In the genomic region with DNA sequence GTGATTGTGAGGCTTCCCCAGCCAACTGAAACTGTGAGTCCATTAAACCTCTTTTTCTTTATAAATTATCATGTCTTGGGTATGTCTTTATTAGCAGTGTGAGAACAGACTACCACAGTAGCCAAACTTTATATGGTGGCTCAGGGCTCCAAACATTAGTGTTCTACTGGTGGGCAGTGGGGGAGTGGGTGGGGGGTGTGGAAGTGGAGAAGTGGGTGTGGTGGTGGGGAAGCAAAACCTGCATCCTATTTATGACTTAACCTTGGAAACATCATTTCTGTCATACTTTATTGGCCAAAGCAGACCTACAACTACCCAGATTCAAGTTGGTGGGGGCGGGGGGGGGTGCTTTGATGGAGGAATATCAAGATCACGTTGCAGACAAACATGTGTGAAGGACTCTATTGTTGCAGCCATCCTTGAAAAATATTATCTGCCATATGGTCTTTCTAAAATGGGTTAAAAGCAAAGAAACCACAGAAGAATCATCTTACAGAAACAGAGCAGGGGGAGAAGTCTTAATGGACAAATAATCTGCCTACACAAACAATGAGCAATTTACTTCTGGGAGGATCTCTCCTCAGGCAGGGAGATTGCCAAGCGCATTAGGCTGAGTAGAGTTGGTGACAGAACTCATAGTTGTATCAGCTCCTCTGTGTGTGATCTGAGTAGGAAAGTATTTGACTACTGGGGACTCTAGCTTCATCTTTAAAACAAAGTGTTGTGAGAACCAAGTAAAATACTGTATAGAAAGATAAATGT, we compare ENCODE assay signal across 9 cellular contexts. TPM values are rescaled to one million over a fixed set of nuclear protein-coding genes. Genes with fewer than 3 reads are reported as not detected.
DNase-seq lines count a peak whose midpoint lies in the region; ATAC-seq and TF ChIP-seq lines count a peak whose summit lies in the region.
"Had no signal": no experiment of that assay in that cellular context is flagged by ENCODE, and none has a peak within 500 bp of the region (broad histone marks: within the 10 kb centered on the region; RNA-seq: fewer than 3 reads in every experiment).

No MANE protein-coding gene starts in this region.

- H3K36me3 ChIP-seq in mesenchymal stem cell (ENCODE audit: control insufficient read depth in 1 of 2, insufficient read depth in 2 of 2, low read depth in 1 of 2, low read length in 2 of 2) = peaks cover 4 to 10% of the 10 kb centered on the region in 2 experiments

- TF ChIP-seq CTCF in C4-2B (conservative IDR thresholded peaks at IDR 0.05) (no peak), HFFc6 (IDR thresholded peaks at IDR 0.05) (no peak)

- H4K91ac ChIP-seq in mesenchymal stem cell (ENCODE audit: low read length) = no peak overlapping the region

- no peak overlapping the region for H3K4ac ChIP-seq in mesenchymal stem cell (ENCODE audit: low read depth in 1 of 2, low read length in 2 of 2)

- no peak overlapping the region for H2AK5ac ChIP-seq in mesenchymal stem cell (ENCODE audit: low read length, severe bottlenecking)

- no peak overlapping the region for H3K18ac ChIP-seq in mesenchymal stem cell (ENCODE audit: low read depth in 1 of 2, low read length in 2 of 2)

- H3K23ac ChIP-seq in mesenchymal stem cell (ENCODE audit: low read length in 2 of 2) = no peak overlapping the region

- H3K27ac ChIP-seq in C4-2B = peak overlapping the region; percentile 82; the same call in 1 of the 2 replicates
- H3K27ac ChIP-seq in mesenchymal stem cell (ENCODE audit: low read length, poor library complexity, severe bottlenecking) = peak overlapping the region; percentile 3

- peak overlapping the region; percentile 58 for H4K8ac ChIP-seq in mesenchymal stem cell (ENCODE audit: low read length)

- peak overlapping the region; percentile 98 for H3K27ac Mint-ChIP-seq in HFFc6
- H3K27ac Mint-ChIP-seq in activated naive CD4-positive, alpha-beta T cell treated with anti-CD3 and anti-CD28 coated beads, Interleukin-2, amount 50 U/mL, for 72 hours = peak overlapping the region; percentile 55 to 98

- WGBS in mesenchymal stem cell = 94% methylated on average over 1 of the region's 3 CpGs

- H2BK12ac ChIP-seq in mesenchymal stem cell (ENCODE audit: low read length in 2 of 2) = no peak overlapping the region

- peaks cover 4% of the 10 kb centered on the region for H3K79me1 ChIP-seq in mesenchymal stem cell (replicated peaks; ENCODE audit: low read length, poor library complexity, severe bottlenecking)

- peak overlapping the region; percentile 99 for H3K9ac ChIP-seq in mesenchymal stem cell (ENCODE audit: low read length)

- H2BK15ac ChIP-seq in mesenchymal stem cell (ENCODE audit: low read depth, poor library complexity, severe bottlenecking) = no peak overlapping the region

- DNase-seq in HFFc6 (peak; percentile 7), mesenchymal stem cell (peak; percentile 1), SW480 (ENCODE audit: low spot score) (no peak), EL (no peak)
- DNase-seq in activated naive CD4-positive, alpha-beta T cell treated with anti-CD3 and anti-CD28 coated beads, Interleukin-2, amount 50 U/mL, for 72 hours (ENCODE audit: low spot score in 2 of 2) = no peak

- H3K36me3 Mint-ChIP-seq in HFFc6 (ENCODE audit: low read depth) = peaks cover 23% of the 10 kb centered on the region
- H3K36me3 Mint-ChIP-seq in activated naive CD4-positive, alpha-beta T cell treated with anti-CD3 and anti-CD28 coated beads, Interleukin-2, amount 50 U/mL, for 72 hours = peaks cover 18 to 19% of the 10 kb centered on the region in 2 donors

- H2BK120ac ChIP-seq in mesenchymal stem cell (ENCODE audit: low read depth, low read length) = no peak overlapping the region

- peaks cover 14% of the 10 kb centered on the region for H3K27me3 Mint-ChIP-seq in HFFc6 (ENCODE audit: insufficient read depth)

- H3K4me1 ChIP-seq in mesenchymal stem cell (ENCODE audit: control insufficient read depth, insufficient read depth, low read depth, low read length) = peaks cover 7% of the 10 kb centered on the region

- peak overlapping the region; percentile 93 for H3K4me3 Mint-ChIP-seq in HFFc6

- H3K27me3 ChIP-seq in mesenchymal stem cell (ENCODE audit: control insufficient read depth in 1 of 2, insufficient read depth in 1 of 2, low read length in 2 of 2) = peaks cover 9 to 16% of the 10 kb centered on the region in 2 experiments
- H3K27me3 ChIP-seq: thyroid gland had no signal

- H3K14ac ChIP-seq in mesenchymal stem cell (ENCODE audit: low read length in 2 of 2) = no peak overlapping the region

- ATAC-seq in activated naive CD4-positive, alpha-beta T cell treated with anti-CD3 and anti-CD28 coated beads, Interleukin-2, amount 50 U/mL, for 72 hours = no peak
- ATAC-seq in GM18907 (IDR thresholded peaks at IDR 0.05; ENCODE audit: unreplicated experiment) (no peak), GM19023 (IDR thresholded peaks at IDR 0.05; ENCODE audit: unreplicated experiment) (no peak)

- H2BK5ac ChIP-seq in mesenchymal stem cell (ENCODE audit: low read depth, low read length, poor library complexity, severe bottlenecking) = no peak overlapping the region

- peaks cover 35% of the 10 kb centered on the region for H3K4me1 Mint-ChIP-seq in HFFc6 (ENCODE audit: low read depth)

- H3K4me2 ChIP-seq in mesenchymal stem cell (ENCODE audit: low read length, poor library complexity, severe bottlenecking) = no peak overlapping the region

- peak overlapping the region; percentile 3 for H2AFZ ChIP-seq in mesenchymal stem cell (ENCODE audit: low read depth, low read length)

- peak overlapping the region in 1 of 2 experiments; percentile 100 for H3K4me3 ChIP-seq in mesenchymal stem cell (ENCODE audit: insufficient read depth in 1 of 2, low read depth in 1 of 2, low read length in 2 of 2)

- H3K9me3 ChIP-seq in mesenchymal stem cell (ENCODE audit: control insufficient read depth, low read length) = no peaks in the 10 kb centered on the region
- H3K9me3 ChIP-seq: thyroid gland had no signal

- 0 out of 2 replicates have a peak, but pooled peaks cover 4% of the 10 kb centered on the region for H3K9me3 Mint-ChIP-seq in HFFc6
- peaks cover 0 to 5% of the 10 kb centered on the region in 2 donors for H3K9me3 Mint-ChIP-seq in activated naive CD4-positive, alpha-beta T cell treated with anti-CD3 and anti-CD28 coated beads, Interleukin-2, amount 50 U/mL, for 72 hours

RNA-seq across cellular contexts. Expression of a gene that starts 1.4 kb away (rescaled TPM):
- 10 to 100 TPM; 49.0 to 57.2 (median 55.3) TPM for total RNA-seq in HFFc6 (2021; fragmentation: NEBNext Ultra II Directional; extraction: Animal tissue kit (Norgen Biotek cat#: 25700))
- total RNA-seq in activated naive CD4-positive, alpha-beta T cell treated with anti-CD3 and anti-CD28 coated beads, Interleukin-2, amount 50 U/mL, for 72 hours = 10 to 100 TPM; 28.0 to 59.2 TPM
- 92.9 TPM for polyA plus RNA-seq in mesenchymal stem cell (2013, experiment 1 of 2)
- 89.3 TPM for polyA plus RNA-seq in mesenchymal stem cell (2013, experiment 2 of 2)

Comparison
In these comparisons a context has a peak if more than half of its experiments do, and no peak if none do; other contexts are left out.
1. DNase-seq: peak in HFFc6 (single experiment) and mesenchymal stem cell (single experiment); none in activated naive CD4-positive, alpha-beta T cell treated with anti-CD3 and anti-CD28 coated beads, Interleukin-2, amount 50 U/mL, for 72 hours (0 of 2), SW480 (single experiment) and EL (single experiment).